In genomic region chr2:53630001-53630606, GRCh38 we compare ENCODE assay signal across 1 cellular context.
TF ChIP-seq lines count a peak whose summit lies in the region.

No MANE protein-coding gene starts in this region.

TF ChIP-seq in H1, 55 proteins besides CTCF, POLR2A, EP300 and RAD21 (continued from another document):
- TF ChIP-seq ATF2 (IDR thresholded peaks at IDR 0.05; ENCODE audit: low read length): no peak
- TF ChIP-seq GTF2F1 (IDR thresholded peaks at IDR 0.05; ENCODE audit: borderline replicate concordance, low read depth, low read length): no peak
- no peak for TF ChIP-seq KDM1A (IDR thresholded peaks at IDR 0.05; ENCODE audit: borderline replicate concordance, low read length)
- TF ChIP-seq JUND (IDR thresholded peaks at IDR 0.05; ENCODE audit: low read length): no peak
- no peak for TF ChIP-seq TEAD4 (IDR thresholded peaks at IDR 0.05; ENCODE audit: low read depth, low read length)
- TF ChIP-seq CBX8 (IDR thresholded peaks at IDR 0.05; ENCODE audit: borderline replicate concordance, low read depth, low read length): no peak
- TF ChIP-seq CHD2 (IDR thresholded peaks at IDR 0.05; ENCODE audit: low read length): no peak
